21 cellular contexts compared by ENCODE assay signal in genomic region chr6:25086500-25087091, GRCh38.
DNase-seq lines count a peak whose midpoint lies in the region; ATAC-seq and TF ChIP-seq lines count a peak whose summit lies in the region.
"Had no signal": no experiment of that assay in that cellular context is flagged by ENCODE, and none has a peak within 500 bp of the region (broad histone marks: within the 10 kb centered on the region; RNA-seq: fewer than 3 reads in every experiment).

No MANE protein-coding gene starts in this region.

- DNase-seq in T-helper 1 cell = no peak
- DNase-seq in WTC11 (ENCODE audit: low spot score) = no peak
- DNase-seq in lower lobe of right lung = no peak
- DNase-seq in islet precursor cell = no peak
- DNase-seq in NCI-H1417 (lab: John Stamatoyannopoulos, UW) = no peak
- no peak for DNase-seq in HFFc6
- DNase-seq: 8988T; activated CD4-positive, alpha-beta T cell treated with anti-CD3 and anti-CD28 coated beads for 1 hour; activated naive CD4-positive, alpha-beta T cell treated with anti-CD3 and anti-CD28 coated beads for 36 hours; activated T-cell treated with anti-CD3 and anti-CD28 coated beads, Interleukin-2, amount 50 U/mL, for 48 hours; Caco-2; DMS79; glutamatergic neuron; GM23248; midbrain; NCI-H146; right lobe of liver; stimulated activated naive CD8-positive, alpha-beta T cell treated with anti-CD3 and anti-CD28 coated beads, Interleukin-15, amount 100 ng/mL, for 72 hours had no signal

- peaks cover 28% of the 10 kb centered on the region for H3K36me3 Mint-ChIP-seq in T-helper 1 cell treated with Interleukin-12 subunit alpha and Interleukin-12 subunit beta and Interleukin-4 antibody, amounts not matched to agents 30 μg/mL and 1 μg/mL, for 36 hours (ENCODE audit: low read depth)
- no peaks in the 10 kb centered on the region for H3K36me3 Mint-ChIP-seq in WTC11
- no peaks in the 10 kb centered on the region for H3K36me3 Mint-ChIP-seq in HFFc6 (ENCODE audit: low read depth)

- CTCF ChIA-PET in WTC11 (lab: Charles Lee) = interaction anchor here (1.3 kb wide), 1 partner anchor 59 kb away, joined by 4 read pairs; no protein-coding TSS in a partner anchor

- no peak overlapping the region for H3K27ac ChIP-seq in BLaER1 treated with 17β-estradiol and CSF1 and Interleukin-3, amounts not matched to agents 10 nM and 100 nM
- peak overlapping the region; percentile 60 for H3K27ac ChIP-seq in lower lobe of right lung
- H3K27ac ChIP-seq: GM23248 had no signal

- no peaks in the 10 kb centered on the region for H3K9me3 Mint-ChIP-seq in T-helper 1 cell treated with Interleukin-12 subunit alpha and Interleukin-12 subunit beta and Interleukin-4 antibody, amounts not matched to agents 30 μg/mL and 1 μg/mL, for 36 hours
- H3K9me3 Mint-ChIP-seq in WTC11 (no peaks in the 10 kb centered on the region), HFFc6 (no peaks in the 10 kb centered on the region)
- H3K9me3 Mint-ChIP-seq: activated naive CD4-positive, alpha-beta T cell treated with anti-CD3 and anti-CD28 coated beads for 36 hours; natural killer cell treated with Interleukin-12 subunit alpha and Interleukin-12 subunit beta and Interleukin-15 and Interleukin-18, amount 100 ng/mL, for 72 hours; stimulated activated naive CD8-positive, alpha-beta T cell treated with anti-CD3 and anti-CD28 coated beads, Interleukin-15, amount 100 ng/mL, for 72 hours had no signal

- no peaks in the 10 kb centered on the region for H3K27me3 Mint-ChIP-seq in T-helper 1 cell treated with Interleukin-12 subunit alpha and Interleukin-12 subunit beta and Interleukin-4 antibody, amounts not matched to agents 30 μg/mL and 1 μg/mL, for 36 hours (ENCODE audit: low read depth)
- H3K27me3 Mint-ChIP-seq in WTC11 (ENCODE audit: low read depth) (no peaks in the 10 kb centered on the region), HFFc6 (ENCODE audit: insufficient read depth) (no peaks in the 10 kb centered on the region; the same call in 1 of the 2 replicates)
- H3K27me3 Mint-ChIP-seq: natural killer cell treated with Interleukin-12 subunit alpha and Interleukin-12 subunit beta and Interleukin-15 and Interleukin-18, amount 100 ng/mL, for 72 hours; stimulated activated naive CD8-positive, alpha-beta T cell treated with anti-CD3 and anti-CD28 coated beads, Interleukin-15, amount 100 ng/mL, for 72 hours had no signal

- peaks cover 13% of the 10 kb centered on the region for H3K4me1 Mint-ChIP-seq in T-helper 1 cell treated with Interleukin-12 subunit alpha and Interleukin-12 subunit beta and Interleukin-4 antibody, amounts not matched to agents 30 μg/mL and 1 μg/mL, for 36 hours (ENCODE audit: low read depth)
- peaks cover 13% of the 10 kb centered on the region for H3K4me1 Mint-ChIP-seq in WTC11
- H3K4me1 Mint-ChIP-seq in HFFc6 (ENCODE audit: low read depth) = no peaks in the 10 kb centered on the region

- H3K4me3 ChIP-seq in BLaER1 treated with 17β-estradiol and CSF1 and Interleukin-3, amounts not matched to agents 10 nM and 100 nM = no peak overlapping the region
- H3K4me3 ChIP-seq in lower lobe of right lung = no peak overlapping the region
- H3K4me3 ChIP-seq: GM23248, right lobe of liver had no signal

- peaks cover 0 to 10% (median 0%) of the 10 kb centered on the region in 11 experiments; a peak in 3 of 22 replicates for H3K36me3 ChIP-seq in BLaER1 treated with 17β-estradiol and CSF1 and Interleukin-3, amounts not matched to agents 10 nM and 100 nM
- H3K36me3 ChIP-seq in lower lobe of right lung = peaks cover 93% of the 10 kb centered on the region

- peak; percentile 28; the same call in 1 of the 2 replicates for ATAC-seq in WTC11
- no peak for ATAC-seq in lower lobe of right lung
- ATAC-seq: natural killer cell treated with Interleukin-12 subunit alpha and Interleukin-12 subunit beta and Interleukin-15 and Interleukin-18, amount 100 ng/mL, for 72 hours; stimulated activated naive CD8-positive, alpha-beta T cell treated with anti-CD3 and anti-CD28 coated beads, Interleukin-15, amount 100 ng/mL, for 72 hours had no signal

- H4K20me1 ChIP-seq in BLaER1 treated with 17β-estradiol and CSF1 and Interleukin-3, amounts not matched to agents 10 nM and 100 nM = no peaks in the 10 kb centered on the region

- H3K9ac ChIP-seq in BLaER1 treated with 17β-estradiol and CSF1 and Interleukin-3, amounts not matched to agents 10 nM and 100 nM = no peak overlapping the region
- H3K9ac ChIP-seq: GM23248 had no signal

- peaks cover 0 to 17% (median 14%) of the 10 kb centered on the region in 11 experiments; a peak in 14 of 22 replicates for H3K27me3 ChIP-seq in BLaER1 treated with 17β-estradiol and CSF1 and Interleukin-3, amounts not matched to agents 10 nM and 100 nM
- H3K27me3 ChIP-seq in lower lobe of right lung (ENCODE audit: low read depth) = no peaks in the 10 kb centered on the region
- H3K27me3 ChIP-seq: right lobe of liver had no signal

- peak overlapping the region; percentile 17 to 70 (median 56); a peak in 20 of 22 replicates for H3K4me2 ChIP-seq in BLaER1 treated with 17β-estradiol and CSF1 and Interleukin-3, amounts not matched to agents 10 nM and 100 nM

- peaks cover 11 to 49% (median 18%) of the 10 kb centered on the region in 10 experiments for H3K4me1 ChIP-seq in BLaER1 treated with 17β-estradiol and CSF1 and Interleukin-3, amounts not matched to agents 10 nM and 100 nM
- H3K4me1 ChIP-seq in lower lobe of right lung = peaks cover 47% of the 10 kb centered on the region

- no peaks in the 10 kb centered on the region for H3K9me3 ChIP-seq in BLaER1 treated with 17β-estradiol and CSF1 and Interleukin-3, amounts not matched to agents 10 nM and 100 nM (replicated peaks in 1 of 11)
- no peaks in the 10 kb centered on the region for H3K9me3 ChIP-seq in lower lobe of right lung
- H3K9me3 ChIP-seq: Caco-2, right lobe of liver had no signal

- H3K27ac Mint-ChIP-seq in T-helper 1 cell treated with Interleukin-12 subunit alpha and Interleukin-12 subunit beta and Interleukin-4 antibody, amounts not matched to agents 30 μg/mL and 1 μg/mL, for 36 hours = peak overlapping the region; percentile 56
- H3K27ac Mint-ChIP-seq in WTC11 = no peak overlapping the region
- no peak overlapping the region for H3K27ac Mint-ChIP-seq in HFFc6
- H3K27ac Mint-ChIP-seq: activated naive CD4-positive, alpha-beta T cell treated with anti-CD3 and anti-CD28 coated beads for 36 hours; natural killer cell treated with Interleukin-12 subunit alpha and Interleukin-12 subunit beta and Interleukin-15 and Interleukin-18, amount 100 ng/mL, for 72 hours; stimulated activated naive CD8-positive, alpha-beta T cell treated with anti-CD3 and anti-CD28 coated beads, Interleukin-15, amount 100 ng/mL, for 72 hours had no signal

- TF ChIP-seq CTCF in WTC11 (IDR thresholded peaks at IDR 0.05) = no peak
- TF ChIP-seq CTCF in lower lobe of right lung (IDR thresholded peaks at IDR 0.05) = no peak
- no peak for TF ChIP-seq CTCF in HFFc6 (IDR thresholded peaks at IDR 0.05)

- no peak overlapping the region for H3K4me3 Mint-ChIP-seq in T-helper 1 cell treated with Interleukin-12 subunit alpha and Interleukin-12 subunit beta and Interleukin-4 antibody, amounts not matched to agents 30 μg/mL and 1 μg/mL, for 36 hours
- H3K4me3 Mint-ChIP-seq in WTC11 (no peak overlapping the region), HFFc6 (no peak overlapping the region)
- H3K4me3 Mint-ChIP-seq: activated naive CD4-positive, alpha-beta T cell treated with anti-CD3 and anti-CD28 coated beads for 36 hours; natural killer cell treated with Interleukin-12 subunit alpha and Interleukin-12 subunit beta and Interleukin-15 and Interleukin-18, amount 100 ng/mL, for 72 hours; stimulated activated naive CD8-positive, alpha-beta T cell treated with anti-CD3 and anti-CD28 coated beads, Interleukin-15, amount 100 ng/mL, for 72 hours had no signal

- POLR2A ChIA-PET in WTC11 (lab: Charles Lee) = no interaction called here

- intact Hi-C loops in lower lobe of right lung (cut with DNase I) = no loop called here

TF ChIP-seq in WTC11, 78 proteins besides CTCF, POLR2A, EP300 and RAD21 (continues in another document):
- no peak for TF ChIP-seq PREB (CRISPR knock-in tag; IDR thresholded peaks at IDR 0.05; ENCODE audit: borderline replicate concordance)
- TF ChIP-seq ZNF138 (CRISPR knock-in tag; conservative IDR thresholded peaks at IDR 0.05) = no peak
- no peak for TF ChIP-seq FOXP1 (CRISPR knock-in tag; IDR thresholded peaks at IDR 0.05; ENCODE audit: borderline replicate concordance)
- TF ChIP-seq SOX15 (CRISPR knock-in tag; IDR thresholded peaks at IDR 0.05) = no peak
- no peak for TF ChIP-seq NR3C1 (CRISPR knock-in tag; conservative IDR thresholded peaks at IDR 0.05; ENCODE audit: low read depth)
- TF ChIP-seq NFYB (CRISPR knock-in tag; conservative IDR thresholded peaks at IDR 0.05; ENCODE audit: low read depth) = no peak
- TF ChIP-seq E2F1 (CRISPR knock-in tag; IDR thresholded peaks at IDR 0.05) = no peak
- TF ChIP-seq E2F4 (CRISPR knock-in tag; IDR thresholded peaks at IDR 0.05; ENCODE audit: borderline replicate concordance, low read depth) = no peak
- TF ChIP-seq ATF1 (CRISPR knock-in tag; IDR thresholded peaks at IDR 0.05) = no peak
